ENCODE assay signal across 1 cellular context in genomic region chr2:101173707-101174295, GRCh38.
TF ChIP-seq lines count a peak whose summit lies in the region.

No MANE protein-coding gene starts in this region.

TF ChIP-seq in HepG2, 621 proteins besides CTCF, POLR2A, EP300 and RAD21 (continued from another document and continues in another):
- TF ChIP-seq, protein P1, sequence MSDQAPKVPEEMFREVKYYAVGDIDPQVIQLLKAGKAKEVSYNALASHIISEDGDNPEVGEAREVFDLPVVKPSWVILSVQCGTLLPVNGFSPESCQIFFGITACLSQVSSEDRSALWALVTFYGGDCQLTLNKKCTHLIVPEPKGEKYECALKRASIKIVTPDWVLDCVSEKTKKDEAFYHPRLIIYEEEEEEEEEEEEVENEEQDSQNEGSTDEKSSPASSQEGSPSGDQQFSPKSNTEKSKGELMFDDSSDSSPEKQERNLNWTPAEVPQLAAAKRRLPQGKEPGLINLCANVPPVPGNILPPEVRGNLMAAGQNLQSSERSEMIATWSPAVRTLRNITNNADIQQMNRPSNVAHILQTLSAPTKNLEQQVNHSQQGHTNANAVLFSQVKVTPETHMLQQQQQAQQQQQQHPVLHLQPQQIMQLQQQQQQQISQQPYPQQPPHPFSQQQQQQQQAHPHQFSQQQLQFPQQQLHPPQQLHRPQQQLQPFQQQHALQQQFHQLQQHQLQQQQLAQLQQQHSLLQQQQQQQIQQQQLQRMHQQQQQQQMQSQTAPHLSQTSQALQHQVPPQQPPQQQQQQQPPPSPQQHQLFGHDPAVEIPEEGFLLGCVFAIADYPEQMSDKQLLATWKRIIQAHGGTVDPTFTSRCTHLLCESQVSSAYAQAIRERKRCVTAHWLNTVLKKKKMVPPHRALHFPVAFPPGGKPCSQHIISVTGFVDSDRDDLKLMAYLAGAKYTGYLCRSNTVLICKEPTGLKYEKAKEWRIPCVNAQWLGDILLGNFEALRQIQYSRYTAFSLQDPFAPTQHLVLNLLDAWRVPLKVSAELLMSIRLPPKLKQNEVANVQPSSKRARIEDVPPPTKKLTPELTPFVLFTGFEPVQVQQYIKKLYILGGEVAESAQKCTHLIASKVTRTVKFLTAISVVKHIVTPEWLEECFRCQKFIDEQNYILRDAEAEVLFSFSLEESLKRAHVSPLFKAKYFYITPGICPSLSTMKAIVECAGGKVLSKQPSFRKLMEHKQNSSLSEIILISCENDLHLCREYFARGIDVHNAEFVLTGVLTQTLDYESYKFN (CRISPR knock-in tag; conservative IDR thresholded peaks at IDR 0.05) = no peak
- TF ChIP-seq SMYD3 (CRISPR knock-in tag; IDR thresholded peaks at IDR 0.05) (no peak), HMG20A (CRISPR knock-in tag; IDR thresholded peaks at IDR 0.05; ENCODE audit: borderline replicate concordance) (peak; percentile 36; the same call in 1 of the 2 replicates), ESRRA (CRISPR knock-in tag; IDR thresholded peaks at IDR 0.05; ENCODE audit: low read depth) (no peak), ZNF773 (CRISPR knock-in tag; IDR thresholded peaks at IDR 0.05; ENCODE audit: borderline replicate concordance) (no peak), SOX13 (IDR thresholded peaks at IDR 0.05) (no peak), SOX13 (CRISPR knock-in tag; conservative IDR thresholded peaks at IDR 0.05 in 1 of 2, IDR thresholded peaks at IDR 0.05 in 1 of 2) (no peak), MEF2D (CRISPR knock-in tag; IDR thresholded peaks at IDR 0.05) (no peak), FOXK2 (IDR thresholded peaks at IDR 0.05) (no peak), TBX3 (IDR thresholded peaks at IDR 0.05; ENCODE audit: borderline replicate concordance) (no peak), STAG1 (CRISPR knock-in tag; IDR thresholded peaks at IDR 0.05) (no peak), ELF1 (CRISPR knock-in tag; IDR thresholded peaks at IDR 0.05) (peak; percentile 76; the same call in 1 of the 2 replicates), ZNF616 (CRISPR knock-in tag; IDR thresholded peaks at IDR 0.05; ENCODE audit: low read depth) (no peak), ZSCAN5A (CRISPR knock-in tag; IDR thresholded peaks at IDR 0.05; ENCODE audit: borderline replicate concordance) (no peak), ZNF574 (CRISPR knock-in tag; IDR thresholded peaks at IDR 0.05) (no peak), CENPX (CRISPR knock-in tag; IDR thresholded peaks at IDR 0.05) (no peak), PBX3 (CRISPR knock-in tag; IDR thresholded peaks at IDR 0.05; ENCODE audit: borderline replicate concordance) (no peak), FOXO1 (CRISPR knock-in tag; IDR thresholded peaks at IDR 0.05) (peak; percentile 52; the same call in 1 of the 2 replicates), FOXP4 (CRISPR knock-in tag; IDR thresholded peaks at IDR 0.05) (no peak), MXI1 (IDR thresholded peaks at IDR 0.05; ENCODE audit: borderline replicate concordance, low read depth, low read length) (no peak), GATAD2A (CRISPR knock-in tag; IDR thresholded peaks at IDR 0.05) (0 out of 2 replicates have a peak, but pooled peaks have one; percentile 11), ZNF17 (CRISPR knock-in tag; IDR thresholded peaks at IDR 0.05) (no peak), ZNF564 (CRISPR knock-in tag; IDR thresholded peaks at IDR 0.05) (no peak), ZNF10 (CRISPR knock-in tag; IDR thresholded peaks at IDR 0.05; ENCODE audit: borderline replicate concordance, low read depth) (no peak), CHCHD3 (CRISPR knock-in tag; IDR thresholded peaks at IDR 0.05) (no peak), BRCA1 (CRISPR knock-in tag; IDR thresholded peaks at IDR 0.05) (no peak), NR3C1 (CRISPR knock-in tag; IDR thresholded peaks at IDR 0.05) (no peak), HCFC1 (IDR thresholded peaks at IDR 0.05; ENCODE audit: low read depth, low read length) (no peak), ZNF580 (CRISPR knock-in tag; IDR thresholded peaks at IDR 0.05; ENCODE audit: borderline replicate concordance, low read depth) (no peak), SRSF1 (optimal IDR thresholded peaks at IDR 0.05; ENCODE audit: low read depth, low read length) (no peak), AHR (CRISPR knock-in tag; IDR thresholded peaks at IDR 0.05) (no peak), ZNF567 (CRISPR knock-in tag; IDR thresholded peaks at IDR 0.05; ENCODE audit: borderline replicate concordance) (no peak), MTA3 (CRISPR knock-in tag; IDR thresholded peaks at IDR 0.05) (no peak), ZNF367 (CRISPR knock-in tag; IDR thresholded peaks at IDR 0.05; ENCODE audit: borderline replicate concordance) (no peak), AGO1 (IDR thresholded peaks at IDR 0.05; ENCODE audit: low read depth, low read length, poor library complexity, severe bottlenecking) (no peak), CBFB (CRISPR knock-in tag; IDR thresholded peaks at IDR 0.05) (no peak), SRY (CRISPR knock-in tag; IDR thresholded peaks at IDR 0.05) (no peak), ZBTB46 (CRISPR knock-in tag; IDR thresholded peaks at IDR 0.05; ENCODE audit: borderline replicate concordance) (no peak), ZNF414 (CRISPR knock-in tag; IDR thresholded peaks at IDR 0.05) (no peak), SAP130 (CRISPR knock-in tag; IDR thresholded peaks at IDR 0.05; ENCODE audit: low read depth) (0 out of 2 replicates have a peak, but pooled peaks have one; percentile 13), RFX5 (IDR thresholded peaks at IDR 0.05; ENCODE audit: low read depth, low read length) (no peak), GMEB2 (CRISPR knock-in tag; IDR thresholded peaks at IDR 0.05; ENCODE audit: low read depth) (no peak), PAWR (CRISPR knock-in tag; IDR thresholded peaks at IDR 0.05; ENCODE audit: borderline replicate concordance) (no peak), NR2F6 (IDR thresholded peaks at IDR 0.05) (peak; percentile 86), NR2F6 (CRISPR knock-in tag; IDR thresholded peaks at IDR 0.05) (peak; percentile 67; the same call in 1 of the 2 replicates), NFE2L1 (CRISPR knock-in tag; IDR thresholded peaks at IDR 0.05; ENCODE audit: borderline replicate concordance) (no peak)
- TF ChIP-seq, protein P2, sequence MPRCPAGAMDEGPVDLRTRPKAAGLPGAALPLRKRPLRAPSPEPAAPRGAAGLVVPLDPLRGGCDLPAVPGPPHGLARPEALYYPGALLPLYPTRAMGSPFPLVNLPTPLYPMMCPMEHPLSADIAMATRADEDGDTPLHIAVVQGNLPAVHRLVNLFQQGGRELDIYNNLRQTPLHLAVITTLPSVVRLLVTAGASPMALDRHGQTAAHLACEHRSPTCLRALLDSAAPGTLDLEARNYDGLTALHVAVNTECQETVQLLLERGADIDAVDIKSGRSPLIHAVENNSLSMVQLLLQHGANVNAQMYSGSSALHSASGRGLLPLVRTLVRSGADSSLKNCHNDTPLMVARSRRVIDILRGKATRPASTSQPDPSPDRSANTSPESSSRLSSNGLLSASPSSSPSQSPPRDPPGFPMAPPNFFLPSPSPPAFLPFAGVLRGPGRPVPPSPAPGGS (CRISPR knock-in tag; IDR thresholded peaks at IDR 0.05) = peak; percentile 68; the same call in 1 of the 2 replicates
- TF ChIP-seq, protein P3, sequence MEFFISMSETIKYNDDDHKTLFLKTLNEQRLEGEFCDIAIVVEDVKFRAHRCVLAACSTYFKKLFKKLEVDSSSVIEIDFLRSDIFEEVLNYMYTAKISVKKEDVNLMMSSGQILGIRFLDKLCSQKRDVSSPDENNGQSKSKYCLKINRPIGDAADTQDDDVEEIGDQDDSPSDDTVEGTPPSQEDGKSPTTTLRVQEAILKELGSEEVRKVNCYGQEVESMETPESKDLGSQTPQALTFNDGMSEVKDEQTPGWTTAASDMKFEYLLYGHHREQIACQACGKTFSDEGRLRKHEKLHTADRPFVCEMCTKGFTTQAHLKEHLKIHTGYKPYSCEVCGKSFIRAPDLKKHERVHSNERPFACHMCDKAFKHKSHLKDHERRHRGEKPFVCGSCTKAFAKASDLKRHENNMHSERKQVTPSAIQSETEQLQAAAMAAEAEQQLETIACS (CRISPR knock-in tag; IDR thresholded peaks at IDR 0.05) = no peak
- TF ChIP-seq, protein P4, sequence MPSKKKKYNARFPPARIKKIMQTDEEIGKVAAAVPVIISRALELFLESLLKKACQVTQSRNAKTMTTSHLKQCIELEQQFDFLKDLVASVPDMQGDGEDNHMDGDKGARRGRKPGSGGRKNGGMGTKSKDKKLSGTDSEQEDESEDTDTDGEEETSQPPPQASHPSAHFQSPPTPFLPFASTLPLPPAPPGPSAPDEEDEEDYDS (CRISPR knock-in tag; IDR thresholded peaks at IDR 0.05) = no peak
